9 cellular contexts compared by ENCODE assay signal in the genomic region with DNA sequence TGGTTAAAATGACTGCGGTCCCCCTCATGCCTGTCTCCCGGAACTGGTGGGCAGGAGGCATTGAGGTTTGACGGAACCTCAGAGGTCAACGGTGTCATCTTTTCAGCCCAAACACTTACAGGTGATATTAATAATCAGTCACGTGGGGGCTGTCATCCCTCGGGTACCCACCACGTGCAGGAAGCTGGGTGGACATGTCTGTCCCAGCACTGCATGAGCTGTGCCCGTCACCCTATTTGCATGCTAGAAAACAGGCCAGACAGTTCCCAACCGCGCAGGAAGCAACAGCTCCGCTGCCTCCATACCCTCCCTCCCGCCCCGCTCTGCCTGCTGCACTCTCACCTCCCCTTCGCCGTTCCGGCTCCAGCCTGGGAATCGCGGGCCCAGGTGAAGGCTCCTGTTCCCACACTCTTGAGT. TPM values are rescaled to one million over a fixed set of nuclear protein-coding genes. Genes with fewer than 3 reads are reported as not detected.
A peak's percentile ranks its signal among the peaks of the same experiment; 100 is the strongest.
DNase-seq lines count a peak whose midpoint lies in the region; ATAC-seq and TF ChIP-seq lines count a peak whose summit lies in the region.
"Had no signal": no experiment of that assay in that cellular context is flagged by ENCODE, and none has a peak within 500 bp of the region (broad histone marks: within the 10 kb centered on the region; RNA-seq: fewer than 3 reads in every experiment).

No MANE protein-coding gene starts in this region.

- H3K27me3 ChIP-seq in BLaER1 (peaks cover 52% of the 10 kb centered on the region), fibroblast of lung (ENCODE audit: control insufficient read depth, insufficient read depth, low read length) (peaks cover 21% of the 10 kb centered on the region)

- H3K27ac ChIP-seq in BLaER1 (no peak overlapping the region), fibroblast of lung (ENCODE audit: insufficient read depth, low read length) (no peak overlapping the region)

- H3K4me1 ChIP-seq in BLaER1: peaks cover 41% of the 10 kb centered on the region
- peaks cover 7% of the 10 kb centered on the region for H3K4me1 ChIP-seq in fibroblast of lung (ENCODE audit: control insufficient read depth, extremely low read depth, insufficient read depth, low read length)

- peaks cover 16% of the 10 kb centered on the region for H3K36me3 Mint-ChIP-seq in T-helper 1 cell treated with Interleukin-12 subunit alpha and Interleukin-12 subunit beta and Interleukin-4 antibody, amounts not matched to agents 30 μg/mL and 1 μg/mL, for 36 hours (ENCODE audit: low read depth)
- H3K36me3 Mint-ChIP-seq in type B pancreatic cell: peaks cover 4% of the 10 kb centered on the region

- ATAC-seq in GM19372 (IDR thresholded peaks at IDR 0.05; ENCODE audit: low read depth, unreplicated experiment) (peak; percentile 32), HG02852 (IDR thresholded peaks at IDR 0.05; ENCODE audit: unreplicated experiment) (no peak)

- H3K9ac ChIP-seq in BLaER1 (no peak overlapping the region), fibroblast of lung (ENCODE audit: insufficient read depth, low read length) (no peak overlapping the region)

- 3 to 6% methylated on average over 12 to 18 of the region's 18 CpGs for WGBS in lower leg skin, 2 donors

- peak overlapping the region; percentile 87 for H3K27ac Mint-ChIP-seq in T-helper 1 cell treated with Interleukin-12 subunit alpha and Interleukin-12 subunit beta and Interleukin-4 antibody, amounts not matched to agents 30 μg/mL and 1 μg/mL, for 36 hours
- no peak overlapping the region for H3K27ac Mint-ChIP-seq in type B pancreatic cell

- no peaks in the 10 kb centered on the region for H3K9me3 Mint-ChIP-seq in T-helper 1 cell treated with Interleukin-12 subunit alpha and Interleukin-12 subunit beta and Interleukin-4 antibody, amounts not matched to agents 30 μg/mL and 1 μg/mL, for 36 hours
- H3K9me3 Mint-ChIP-seq in type B pancreatic cell: no peaks in the 10 kb centered on the region

- DNase-seq in fibroblast of lung (ENCODE audit: low read depth in 2 of 2): no peak
- DNase-seq in type B pancreatic cell (ENCODE audit: extremely low spot score, unreplicated experiment): no peak
- DNase-seq in lower leg skin (ENCODE audit: low spot score in 2 of 2): no peak
- no peak for DNase-seq in DMS 273 (lab: John Stamatoyannopoulos, UW; ENCODE audit: unreplicated experiment)

- peaks cover 21% of the 10 kb centered on the region for H3K4me1 Mint-ChIP-seq in T-helper 1 cell treated with Interleukin-12 subunit alpha and Interleukin-12 subunit beta and Interleukin-4 antibody, amounts not matched to agents 30 μg/mL and 1 μg/mL, for 36 hours (ENCODE audit: low read depth)
- no peaks in the 10 kb centered on the region for H3K4me1 Mint-ChIP-seq in type B pancreatic cell (ENCODE audit: unreplicated experiment)

- intact Hi-C loops in lower leg skin (cut with DNase I; ENCODE audit: low total_unique reads): no loop called here

- H3K36me3 ChIP-seq in BLaER1 (peaks cover 23% of the 10 kb centered on the region), fibroblast of lung (ENCODE audit: control insufficient read depth, insufficient read depth, low read length) (peaks cover 9% of the 10 kb centered on the region)
- H3K36me3 ChIP-seq: pancreas had no signal

- H3K4me3 ChIP-seq in BLaER1 (peak overlapping the region; percentile 56), fibroblast of lung (replicated peaks in 1 of 4; ENCODE audit: control extremely low read depth in 1 of 4, insufficient read depth in 1 of 4, low read depth in 3 of 4, low read length in 4 of 4) (no peak overlapping the region), lower leg skin (ENCODE audit: low read depth, poor library complexity, severe bottlenecking) (no peak overlapping the region)

- H3K9me3 ChIP-seq in BLaER1 (no peaks in the 10 kb centered on the region), fibroblast of lung (ENCODE audit: control insufficient read depth, insufficient read depth, low read depth, low read length) (no peaks in the 10 kb centered on the region)
- H3K9me3 ChIP-seq: pancreas had no signal

- no peak for TF ChIP-seq POLR2A in lower leg skin (IDR thresholded peaks at IDR 0.05)

- no peaks in the 10 kb centered on the region for H3K79me2 ChIP-seq in fibroblast of lung (ENCODE audit: control insufficient read depth, insufficient read depth, low read length)

- no peak overlapping the region for H2AFZ ChIP-seq in fibroblast of lung (ENCODE audit: low read length)

- peaks cover 20% of the 10 kb centered on the region for H4K20me1 ChIP-seq in BLaER1
- H4K20me1 ChIP-seq in fibroblast of lung (ENCODE audit: control insufficient read depth, extremely low read depth, insufficient read depth, low read length): no peaks in the 10 kb centered on the region

- H3K4me2 ChIP-seq in BLaER1: peak overlapping the region; percentile 75
- peak overlapping the region; percentile 25 for H3K4me2 ChIP-seq in fibroblast of lung (ENCODE audit: extremely low read depth, insufficient read depth, low read length)

- H3K27me3 Mint-ChIP-seq in T-helper 1 cell treated with Interleukin-12 subunit alpha and Interleukin-12 subunit beta and Interleukin-4 antibody, amounts not matched to agents 30 μg/mL and 1 μg/mL, for 36 hours (ENCODE audit: low read depth): peaks cover 8% of the 10 kb centered on the region
- peaks cover 32% of the 10 kb centered on the region for H3K27me3 Mint-ChIP-seq in type B pancreatic cell

- H3K4me3 Mint-ChIP-seq in T-helper 1 cell treated with Interleukin-12 subunit alpha and Interleukin-12 subunit beta and Interleukin-4 antibody, amounts not matched to agents 30 μg/mL and 1 μg/mL, for 36 hours: peak overlapping the region; percentile 75
- H3K4me3 Mint-ChIP-seq in type B pancreatic cell: peak overlapping the region; percentile 62

- no peak for TF ChIP-seq CTCF in fibroblast of lung (conservative IDR thresholded peaks at IDR 0.05 in 1 of 2, IDR thresholded peaks at IDR 0.05 in 1 of 2; ENCODE audit: low read depth in 1 of 2, low read length in 2 of 2)
- TF ChIP-seq CTCF in type B pancreatic cell (conservative IDR thresholded peaks at IDR 0.05): no peak
- TF ChIP-seq CTCF in lower leg skin (IDR thresholded peaks at IDR 0.05): no peak

RNA-seq across cellular contexts. Expression of gene SYNGR3, which starts 1.4 kb away (rescaled TPM):
- total RNA-seq in fibroblast of lung (1.5 and 1.8 TPM in 2 replicates), type B pancreatic cell (ENCODE audit: low replicate concordance) (2.4 and 2.5 TPM in 2 replicates), lower leg skin (1 to 10 TPM in 1 of 4 donors, under 1 TPM in 2, not detected in 1; 0.72 to 1.1 (median 0.78) TPM)
- 1.8 and 6.0 TPM in 2 replicates for polyA plus RNA-seq in fibroblast of lung
- 3.8 and 9.7 TPM in 2 replicates for polyA plus RNA-seq in fibroblast of lung (2012)
- 0.79 and 13.0 TPM in 2 replicates for polyA minus RNA-seq in fibroblast of lung (ENCODE audit: low replicate concordance)

RNA-seq across cellular contexts. Expression of gene GFER, which starts 7.2 kb away (rescaled TPM):
- total RNA-seq in fibroblast of lung (13.1 and 13.2 TPM in 2 replicates), type B pancreatic cell (ENCODE audit: low replicate concordance) (25.3 and 31.6 TPM in 2 replicates), lower leg skin (10 to 100 TPM in 3 of 4 donors, 1 to 10 TPM in 1; 9.7 to 14.4 (median 11.6) TPM)
- 7.5 and 12.5 TPM in 2 replicates for polyA plus RNA-seq in fibroblast of lung
- 28.9 and 58.5 TPM in 2 replicates for polyA plus RNA-seq in fibroblast of lung (2012)
- polyA minus RNA-seq in fibroblast of lung (ENCODE audit: low replicate concordance): 9.3 and 10.5 TPM in 2 replicates

RNA-seq across cellular contexts. Expression of gene NOXO1, which starts 9.9 kb away (rescaled TPM):
- total RNA-seq in fibroblast of lung (under 0.01 TPM in 1 of 2 replicates, not detected in the other), type B pancreatic cell (ENCODE audit: low replicate concordance) (0.63 and 2.0 TPM in 2 replicates), lower leg skin (1 to 10 TPM in 1 of 4 donors, under 1 TPM in 1, not detected in 2; 0.23 to 1.2 TPM)
- polyA plus RNA-seq in fibroblast of lung: 0.03 TPM in 2 replicates
- 0.12 TPM in 1 of 2 replicates, not detected in the other for polyA plus RNA-seq in fibroblast of lung (2012)
- polyA minus RNA-seq in fibroblast of lung (ENCODE audit: low replicate concordance): not detected in 2 replicates

RNA-seq across cellular contexts. Expression of gene ZNF598, which starts 18.5 kb away (rescaled TPM):
- 10.8 and 18.8 TPM in 2 replicates for total RNA-seq in fibroblast of lung
- 11.6 and 18.7 TPM in 2 replicates for polyA plus RNA-seq in fibroblast of lung
- 19.6 and 29.9 TPM in 2 replicates for polyA plus RNA-seq in fibroblast of lung (2012)
- 14.7 and 15.9 TPM in 2 replicates for polyA minus RNA-seq in fibroblast of lung (ENCODE audit: low replicate concordance)
- 43.9 and 46.1 TPM in 2 replicates for total RNA-seq in type B pancreatic cell (ENCODE audit: low replicate concordance)
- total RNA-seq in lower leg skin: 100 to 1,000 TPM in 2 of 4 donors, 10 to 100 TPM in 2; 56.1 to 117 (median 86.5) TPM

RNA-seq across cellular contexts. Expression of gene TBL3, which starts 19.3 kb away (rescaled TPM):
- total RNA-seq in fibroblast of lung (20.0 and 23.9 TPM in 2 replicates), type B pancreatic cell (ENCODE audit: low replicate concordance) (37.0 and 40.0 TPM in 2 replicates), lower leg skin (100 to 1,000 TPM in 2 of 4 donors, 10 to 100 TPM in 2; 60.8 to 114 (median 83.7) TPM)
- 14.6 and 25.4 TPM in 2 replicates for polyA plus RNA-seq in fibroblast of lung
- 25.8 and 48.7 TPM in 2 replicates for polyA plus RNA-seq in fibroblast of lung (2012)
- 57.8 and 83.3 TPM in 2 replicates for polyA minus RNA-seq in fibroblast of lung (ENCODE audit: low replicate concordance)
